ENCODE assay signal across 16 cellular contexts in genomic region chr15:99054892-99055291, GRCh38. TPM values are rescaled to one million over a fixed set of nuclear protein-coding genes. Genes with fewer than 3 reads are reported as not detected.
DNase-seq lines count a peak whose midpoint lies in the region; ATAC-seq and TF ChIP-seq lines count a peak whose summit lies in the region.
"Had no signal": no experiment of that assay in that cellular context is flagged by ENCODE, and none has a peak within 500 bp of the region (broad histone marks: within the 10 kb centered on the region; RNA-seq: fewer than 3 reads in every experiment).

No MANE protein-coding gene starts in this region.

- TF ChIP-seq POLR2A in gastrocnemius medialis (IDR thresholded peaks at IDR 0.05) = no peak

- ATAC-seq in gastrocnemius medialis = no peak
- no peak for ATAC-seq in stimulated activated naive CD8-positive, alpha-beta T cell treated with anti-CD3 and anti-CD28 coated beads, Interleukin-15, amount 100 ng/mL, for 72 hours

- in situ Hi-C loops in gastrocnemius medialis (cut with MboI; ENCODE audit: low sequenced_read_pairs in 4 of 4) = loop anchor here (5.0 to 25.0 kb wide), 4 partner anchors 110 to 418 kb away; partner anchors contain the start of gene IGF1R (in 2 of the 4)

- TF ChIP-seq CTCF in gastrocnemius medialis (IDR thresholded peaks at IDR 0.05 in 4 of 5, conservative IDR thresholded peaks at IDR 0.05 in 1 of 5) = no peak

- H3K4me1 Mint-ChIP-seq in T-helper 2 cell treated with Interferon-gamma antibody and Interleukin-4, amounts not matched to agents 5 μg/mL and 100 μg/mL, for 36 hours (ENCODE audit: low read depth) = peaks cover 6% of the 10 kb centered on the region
- H3K4me1 Mint-ChIP-seq in stimulated activated naive CD8-positive, alpha-beta T cell treated with anti-CD3 and anti-CD28 coated beads, Interleukin-15, amount 100 ng/mL, for 72 hours = peaks cover 24% of the 10 kb centered on the region

- H3K27ac ChIP-seq in gastrocnemius medialis = peak overlapping the region; percentile 72 to 91 (median 82)
- H3K27ac ChIP-seq: 22Rv1 had no signal

- intact Hi-C loops in gastrocnemius medialis (cut with DNase I; ENCODE audit: low total_unique reads) = loop anchor here (1.0 to 5.0 kb wide), 5 partner anchors 48 to 538 kb away; partner anchors contain the start of gene PGPEP1L

- no peaks in the 10 kb centered on the region for H3K27me3 ChIP-seq in gastrocnemius medialis

- no peak overlapping the region for H3K4me3 ChIP-seq in gastrocnemius medialis

- DNase-seq in activated CD8-positive, alpha-beta memory T cell treated with anti-CD3 and anti-CD28 coated beads for 24 hours = peak; percentile 19
- DNase-seq in activated CD8-positive, alpha-beta memory T cell treated with anti-CD3 and anti-CD28 coated beads, Interleukin-2, amount 50 U/mL, for 48 hours = no peak
- DNase-seq in OCI-M1 (lab: John Stamatoyannopoulos, UW) = peak; percentile 39
- peak; percentile 32 for DNase-seq in islet precursor cell
- DNase-seq in gastrocnemius medialis = peak in 1 of 2 donors; percentile 27
- DNase-seq in T-helper 2 cell treated with Interferon-gamma antibody and Interleukin-4, amounts not matched to agents 5 μg/mL and 100 μg/mL, for 36 hours (ENCODE audit: low spot score) = no peak
- DNase-seq in H4 (ENCODE audit: low spot score) = no peak
- no peak for DNase-seq in stimulated activated naive CD8-positive, alpha-beta T cell treated with anti-CD3 and anti-CD28 coated beads, Interleukin-15, amount 100 ng/mL, for 72 hours
- DNase-seq: Caco-2; CD8-positive, alpha-beta memory T cell; DND-41; GDM1 had no signal

- no peak overlapping the region for H3K27ac Mint-ChIP-seq in T-helper 2 cell treated with Interferon-gamma antibody and Interleukin-4, amounts not matched to agents 5 μg/mL and 100 μg/mL, for 36 hours
- H3K27ac Mint-ChIP-seq in stimulated activated naive CD8-positive, alpha-beta T cell treated with anti-CD3 and anti-CD28 coated beads, Interleukin-15, amount 100 ng/mL, for 72 hours = no peak overlapping the region
- H3K27ac Mint-ChIP-seq: CD8-positive, alpha-beta memory T cell had no signal

- no peaks in the 10 kb centered on the region for H3K36me3 Mint-ChIP-seq in T-helper 2 cell treated with Interferon-gamma antibody and Interleukin-4, amounts not matched to agents 5 μg/mL and 100 μg/mL, for 36 hours (ENCODE audit: low read depth)
- H3K36me3 Mint-ChIP-seq: CD8-positive, alpha-beta memory T cell had no signal

- no peak overlapping the region for H3K4me3 Mint-ChIP-seq in T-helper 2 cell treated with Interferon-gamma antibody and Interleukin-4, amounts not matched to agents 5 μg/mL and 100 μg/mL, for 36 hours
- H3K4me3 Mint-ChIP-seq in stimulated activated naive CD8-positive, alpha-beta T cell treated with anti-CD3 and anti-CD28 coated beads, Interleukin-15, amount 100 ng/mL, for 72 hours = no peak overlapping the region
- H3K4me3 Mint-ChIP-seq: CD14-positive monocyte; CD8-positive, alpha-beta memory T cell had no signal

- H3K36me3 ChIP-seq in gastrocnemius medialis = no peaks in the 10 kb centered on the region

- H3K9me3 Mint-ChIP-seq in T-helper 2 cell treated with Interferon-gamma antibody and Interleukin-4, amounts not matched to agents 5 μg/mL and 100 μg/mL, for 36 hours = no peaks in the 10 kb centered on the region
- H3K9me3 Mint-ChIP-seq in stimulated activated naive CD8-positive, alpha-beta T cell treated with anti-CD3 and anti-CD28 coated beads, Interleukin-15, amount 100 ng/mL, for 72 hours = no peaks in the 10 kb centered on the region

- H3K9me3 ChIP-seq in gastrocnemius medialis = no peaks in the 10 kb centered on the region
- H3K9me3 ChIP-seq: Caco-2 had no signal

- H3K27me3 Mint-ChIP-seq in T-helper 2 cell treated with Interferon-gamma antibody and Interleukin-4, amounts not matched to agents 5 μg/mL and 100 μg/mL, for 36 hours (ENCODE audit: low read depth) = peaks cover 19% of the 10 kb centered on the region
- peaks cover 38% of the 10 kb centered on the region for H3K27me3 Mint-ChIP-seq in stimulated activated naive CD8-positive, alpha-beta T cell treated with anti-CD3 and anti-CD28 coated beads, Interleukin-15, amount 100 ng/mL, for 72 hours

- peaks cover 26 to 34% of the 10 kb centered on the region in 2 donors for H3K4me1 ChIP-seq in gastrocnemius medialis
- H3K4me1 ChIP-seq: Caco-2 had no signal

RNA-seq across cellular contexts. Expression of gene PGPEP1L, which starts 47.3 kb away (rescaled TPM):
- total RNA-seq in gastrocnemius medialis = 1 to 10 TPM; 2.9 to 7.1 (median 3.5) TPM
- not detected in 2 replicates for total RNA-seq in H4 (2014; rRNA removed; shearing (Covaris generic))
- total RNA-seq: A673; Caco-2; CD8-positive, alpha-beta memory T cell; HT1080 had no signal

RNA-seq across cellular contexts. Expression of gene SYNM, which starts 50.0 kb away (rescaled TPM):
- total RNA-seq in gastrocnemius medialis = 100 to 1,000 TPM; 200 to 308 (median 266) TPM
- total RNA-seq in H4 (2014; rRNA removed; shearing (Covaris generic)) = 6.6 and 8.0 TPM in 2 replicates

Comparison
In these comparisons a context has a peak if more than half of its experiments do, and no peak if none do; other contexts are left out.
1. DNase-seq: peak in activated CD8-positive, alpha-beta memory T cell treated with anti-CD3 and anti-CD28 coated beads for 24 hours (single experiment), OCI-M1 (single experiment) and islet precursor cell (single experiment); none in activated CD8-positive, alpha-beta memory T cell treated with anti-CD3 and anti-CD28 coated beads, Interleukin-2, amount 50 U/mL, for 48 hours (single experiment), T-helper 2 cell treated with Interferon-gamma antibody and Interleukin-4, amounts not matched to agents 5 μg/mL and 100 μg/mL, for 36 hours (single experiment), H4 (single experiment) and stimulated activated naive CD8-positive, alpha-beta T cell treated with anti-CD3 and anti-CD28 coated beads, Interleukin-15, amount 100 ng/mL, for 72 hours (0 of 2).
2. RNA of gene SYNM, which starts 50.0 kb away (total RNA-seq): 200 to 308 TPM in gastrocnemius medialis; 6.6 to 8.0 TPM in H4; every median in the first group is over 10 times any median in the second.